Comparison of ENCODE assay signal across 16 cellular contexts in genomic region chr4:85448880-85449763, GRCh38. TPM values are rescaled to one million over a fixed set of nuclear protein-coding genes. Genes with fewer than 3 reads are reported as not detected.
DNase-seq lines count a peak whose midpoint lies in the region; ATAC-seq, FAIRE-seq and TF ChIP-seq lines count a peak whose summit lies in the region.
"Had no signal": no experiment of that assay in that cellular context is flagged by ENCODE, and none has a peak within 500 bp of the region (broad histone marks: within the 10 kb centered on the region; RNA-seq: fewer than 3 reads in every experiment).

No MANE protein-coding gene starts in this region.

- no peak for FAIRE-seq in GM12878 (lab: Jason Lieb, UNC)
- FAIRE-seq: D721Med had no signal

- SMC1A ChIA-PET in GM12878 (lab: Charles Lee; ENCODE audit: uncharacterized antibody, unreplicated experiment) = interaction anchor here (1.2 kb wide), 1 partner anchor 42 kb away, joined by 4 read pairs; no protein-coding TSS in a partner anchor

- POLR2A ChIA-PET in GM12878 (lab: Charles Lee) = no interaction called here
- POLR2A ChIA-PET in CD4-positive, alpha-beta T cell (lab: Charles Lee) = no interaction called here
- POLR2A ChIA-PET in activated CD8-positive, alpha-beta T cell treated with anti-CD3 and anti-CD28 coated beads, Interleukin-2, amount 10 ng/mL, durations not matched to agents 7 days and 5 days (lab: Charles Lee) = interaction anchor here (0.6 kb wide), 1 partner anchor 451 kb away, joined by 3 read pairs; no protein-coding TSS in a partner anchor

- in situ Hi-C loops in GM12878 (cut with MboI) = no loop called here

- no peak overlapping the region for H3K27ac ChIP-seq in GM12878 (ENCODE audit: control insufficient read depth, insufficient read depth)
- H3K27ac ChIP-seq in CD4-positive, alpha-beta T cell (ENCODE audit: low read depth, low read length) = no peak overlapping the region

- H3K4me1 ChIP-seq in GM12878 (ENCODE audit: control insufficient read depth, insufficient read depth, low read length) = no peaks in the 10 kb centered on the region

- H3K27ac Mint-ChIP-seq in CD4-positive, alpha-beta T cell = no peak overlapping the region
- no peak overlapping the region for H3K27ac Mint-ChIP-seq in activated CD8-positive, alpha-beta T cell treated with anti-CD3 and anti-CD28 coated beads, Interleukin-2, amount 10 ng/mL, durations not matched to agents 7 days and 5 days
- H3K27ac Mint-ChIP-seq: naive thymus-derived CD8-positive, alpha-beta T cell; type B pancreatic cell had no signal

- TF ChIP-seq RAD21 in GM12878 (IDR thresholded peaks at IDR 0.05; ENCODE audit: insufficient read depth, low read depth, low read length) = no peak

- H3K4me1 Mint-ChIP-seq in CD4-positive, alpha-beta T cell (ENCODE audit: low read depth) = no peaks in the 10 kb centered on the region
- no peaks in the 10 kb centered on the region for H3K4me1 Mint-ChIP-seq in activated CD8-positive, alpha-beta T cell treated with anti-CD3 and anti-CD28 coated beads, Interleukin-2, amount 10 ng/mL, durations not matched to agents 7 days and 5 days (ENCODE audit: low read depth)

- no peak overlapping the region for H3K4me2 ChIP-seq in GM12878 (ENCODE audit: control insufficient read depth, insufficient read depth)

- no peak for DNase-seq in GM12878 (ENCODE audit: low read depth, low spot score)
- no peak for DNase-seq in erythroblast (lab: John Stamatoyannopoulos, UW)
- no peak for DNase-seq in CD4-positive, alpha-beta T cell
- DNase-seq in activated CD8-positive, alpha-beta T cell treated with anti-CD3 and anti-CD28 coated beads, Interleukin-2, amount 10 ng/mL, durations not matched to agents 7 days and 5 days = no peak
- DNase-seq: activated naive CD4-positive, alpha-beta T cell treated with Interleukin-2 at 50 U/mL for 16 hours; naive thymus-derived CD8-positive, alpha-beta T cell; NK-92 treated with Interleukin-12 subunit alpha and Interleukin-12 subunit beta, amount 100 ng/mL, for 24 hours; right cardiac atrium; stimulated activated CD4-positive, alpha-beta T cell treated with anti-CD3 and anti-CD28 coated beads, Interleukin-2, amount 100 ng/mL, for 48 hours had no signal

- no peak for TF ChIP-seq EP300 in GM12878 (IDR thresholded peaks at IDR 0.05; ENCODE audit: borderline replicate concordance in 1 of 2, control insufficient read depth in 1 of 2, low read depth in 2 of 2, low read length in 2 of 2)

- no peaks in the 10 kb centered on the region for H3K36me3 Mint-ChIP-seq in CD4-positive, alpha-beta T cell (ENCODE audit: low read depth)
- no peaks in the 10 kb centered on the region for H3K36me3 Mint-ChIP-seq in activated CD8-positive, alpha-beta T cell treated with anti-CD3 and anti-CD28 coated beads, Interleukin-2, amount 10 ng/mL, durations not matched to agents 7 days and 5 days (ENCODE audit: low read depth)
- H3K36me3 Mint-ChIP-seq: naive thymus-derived CD8-positive, alpha-beta T cell; type B pancreatic cell had no signal

- BruUV-seq in GM12878 (replicated peaks; lab: Mats Ljungman, UMichigan) = no TSS peak

- no peaks in the 10 kb centered on the region for H4K20me1 ChIP-seq in GM12878 (ENCODE audit: control insufficient read depth, insufficient read depth)

- no peak overlapping the region for H3K4me3 Mint-ChIP-seq in CD4-positive, alpha-beta T cell
- no peak overlapping the region for H3K4me3 Mint-ChIP-seq in activated CD8-positive, alpha-beta T cell treated with anti-CD3 and anti-CD28 coated beads, Interleukin-2, amount 10 ng/mL, durations not matched to agents 7 days and 5 days
- H3K4me3 Mint-ChIP-seq: type B pancreatic cell had no signal

- TF ChIP-seq POLR2A in GM12878 (IDR thresholded peaks at IDR 0.05; ENCODE audit: low read depth, low read length) (no peak), erythroblast (IDR thresholded peaks at IDR 0.05; ENCODE audit: low read length) (no peak)

- no peak overlapping the region for H3K4me3 ChIP-seq in GM12878

- 29% methylated on average over 5 of the region's 5 CpGs for WGBS in GM12878 (ENCODE audit: insufficient coverage, insufficient replicate concordance, low lambda C conversion rate, missing lambda C conversion rate)

- H3K9ac ChIP-seq in GM12878 (ENCODE audit: control insufficient read depth, insufficient read depth, low read length) = no peak overlapping the region

- H2AFZ ChIP-seq in GM12878 (ENCODE audit: control insufficient read depth, low read depth, low read length) = no peak overlapping the region

- H3K9me3 Mint-ChIP-seq in CD4-positive, alpha-beta T cell = no peaks in the 10 kb centered on the region
- H3K9me3 Mint-ChIP-seq in activated CD8-positive, alpha-beta T cell treated with anti-CD3 and anti-CD28 coated beads, Interleukin-2, amount 10 ng/mL, durations not matched to agents 7 days and 5 days (ENCODE audit: insufficient read depth) = no peaks in the 10 kb centered on the region
- H3K9me3 Mint-ChIP-seq: naive thymus-derived CD8-positive, alpha-beta T cell; type B pancreatic cell had no signal

- H3K79me2 ChIP-seq in GM12878 (ENCODE audit: control insufficient read depth, insufficient read depth, low read length) = no peaks in the 10 kb centered on the region

- TF ChIP-seq CTCF in GM12878 (IDR thresholded peaks at IDR 0.05 in 2 of 3, conservative IDR thresholded peaks at IDR 0.05 in 1 of 3; ENCODE audit: control insufficient read depth in 2 of 3, extremely low read depth in 1 of 3, insufficient read depth in 1 of 3, low read depth in 3 of 3, low read length in 3 of 3) = no peak
- TF ChIP-seq CTCF in CD4-positive, alpha-beta T cell (IDR thresholded peaks at IDR 0.05) = no peak

- no peaks in the 10 kb centered on the region for H3K9me3 ChIP-seq in GM12878 (replicated peaks; ENCODE audit: control insufficient read depth, insufficient read depth, low read length)
- no peaks in the 10 kb centered on the region for H3K9me3 ChIP-seq in CD4-positive, alpha-beta T cell (ENCODE audit: control insufficient read depth, low read length)

- peak; percentile 36 for ATAC-seq in GM18520 (IDR thresholded peaks at IDR 0.05; ENCODE audit: unreplicated experiment)
- ATAC-seq in GM21447 (IDR thresholded peaks at IDR 0.05; ENCODE audit: unreplicated experiment) = peak; percentile 48
- peak; percentile 80 for ATAC-seq in HG03175 (IDR thresholded peaks at IDR 0.05; ENCODE audit: unreplicated experiment)
- ATAC-seq in GM12878 = no peak; the same call in 1 of the 3 replicates
- no peak for ATAC-seq in GM21526 (IDR thresholded peaks at IDR 0.05; ENCODE audit: low FRiP score, unreplicated experiment)
- ATAC-seq in CD4-positive, alpha-beta T cell (ENCODE audit: poor library complexity) = no peak
- no peak for ATAC-seq in activated CD8-positive, alpha-beta T cell treated with anti-CD3 and anti-CD28 coated beads, Interleukin-2, amount 10 ng/mL, durations not matched to agents 7 days and 5 days
- ATAC-seq: naive thymus-derived CD8-positive, alpha-beta T cell; right cardiac atrium had no signal

- H3K36me3 ChIP-seq in GM12878 (ENCODE audit: control insufficient read depth in 2 of 2, insufficient read depth in 2 of 2, low read length in 1 of 2) = no peaks in the 10 kb centered on the region

- no peaks in the 10 kb centered on the region for H3K27me3 Mint-ChIP-seq in CD4-positive, alpha-beta T cell
- H3K27me3 Mint-ChIP-seq in activated CD8-positive, alpha-beta T cell treated with anti-CD3 and anti-CD28 coated beads, Interleukin-2, amount 10 ng/mL, durations not matched to agents 7 days and 5 days (ENCODE audit: low read depth) = no peaks in the 10 kb centered on the region
- H3K27me3 Mint-ChIP-seq: type B pancreatic cell had no signal

- RAD21 ChIA-PET in GM12878 (lab: Charles Lee; ENCODE audit: unreplicated experiment) = no interaction called here

- CTCF ChIA-PET in GM12878 (lab: Yijun Ruan, JAX) = no interaction called here
- CTCF ChIA-PET in CD4-positive, alpha-beta T cell (lab: Charles Lee) = no interaction called here
- CTCF ChIA-PET in activated CD8-positive, alpha-beta T cell treated with anti-CD3 and anti-CD28 coated beads, Interleukin-2, amount 10 ng/mL, durations not matched to agents 7 days and 5 days (lab: Charles Lee) = no interaction called here

- intact Hi-C loops in GM12878 (cut with micrococcal nuclease; ENCODE audit: unreplicated experiment) = no loop called here
- intact Hi-C loops in CD4-positive, alpha-beta T cell (cut with DNase I, micrococcal nuclease) = no loop called here

- H3K27me3 ChIP-seq in GM12878 (replicated peaks in 1 of 2; ENCODE audit: control insufficient read depth in 2 of 2, insufficient read depth in 2 of 2, low read length in 1 of 2) = no peaks in the 10 kb centered on the region
- no peaks in the 10 kb centered on the region for H3K27me3 ChIP-seq in CD4-positive, alpha-beta T cell (ENCODE audit: control insufficient read depth, insufficient read depth, low read length)

RNA-seq across cellular contexts. Expression of gene ARHGAP24, which starts 25.8 kb away (rescaled TPM):
- 2.3 and 4.2 TPM in 2 replicates for total RNA-seq in GM12878 (2013; cell fraction: nucleolus; rRNA removed)
- total RNA-seq in GM12878 (2014; rRNA removed) = 0.38 and 0.73 TPM in 2 replicates
- total RNA-seq in GM12878 (2014; rRNA removed; fragmentation: Illumina TruSeq; extraction: Trizol) = 0.78 and 0.85 TPM in 2 replicates
- 0.56 and 0.61 TPM in 2 replicates for total RNA-seq in GM12878 (2021)
- polyA plus RNA-seq in GM12878 (2011; ENCODE audit: low read depth) = 1.4 TPM
- polyA plus RNA-seq in GM12878 (2011; rRNA removed) = 4.2 TPM in 2 replicates
- polyA plus RNA-seq in GM12878 (2011; cell fraction: cytosol; rRNA removed) = 1.8 and 1.9 TPM in 2 replicates
- polyA plus RNA-seq in GM12878 (2011; cell fraction: nucleus; rRNA removed) = 3.3 and 3.4 TPM in 2 replicates
- 0.95 and 1.6 TPM in 2 replicates for polyA plus RNA-seq in GM12878 (2012)
- polyA plus RNA-seq in GM12878 (2014; fragmentation: Illumina TruSeq; extraction: Trizol) = 0.22 and 0.47 TPM in 2 replicates
- polyA plus RNA-seq in GM12878 (2014; fragmentation: Nextera tagmentation; extraction: Ambion mirVana) = under 1 TPM; 0.10 to 0.35 TPM
- polyA plus RNA-seq in GM12878 (2014; rRNA removed) = 0.24 and 0.73 TPM in 2 replicates
- under 1 TPM; 0.15 to 0.35 TPM for polyA plus RNA-seq in GM12878 (2016; fragmentation: Nextera tagmentation; extraction: Ambion mirVana)
- polyA minus RNA-seq in GM12878 (2011; rRNA and poly(A)+ RNA removed) = 10.0 and 17.3 TPM in 2 replicates
- polyA minus RNA-seq in GM12878 (2011; cell fraction: cytosol; rRNA and poly(A)+ RNA removed) = 2.8 and 3.2 TPM in 2 replicates
- polyA minus RNA-seq in GM12878 (2011; cell fraction: nucleus; rRNA and poly(A)+ RNA removed) = 19.0 and 29.4 TPM in 2 replicates
- under 1 TPM; 0.30 to 0.53 TPM for total RNA-seq in CD4-positive, alpha-beta T cell
- total RNA-seq in activated CD8-positive, alpha-beta T cell treated with anti-CD3 and anti-CD28 coated beads, Interleukin-2, amount 10 ng/mL, durations not matched to agents 7 days and 5 days = not detected
- total RNA-seq: activated CD8-positive, alpha-beta memory T cell treated with anti-CD3 and anti-CD28 coated beads for 36 hours had no signal
- polyA plus RNA-seq: naive thymus-derived CD8-positive, alpha-beta T cell had no signal

Comparison
In these comparisons a context has a peak if more than half of its experiments do, and no peak if none do; other contexts are left out.
1. ATAC-seq: peak in GM18520 (single experiment), GM21447 (single experiment) and HG03175 (single experiment); none in GM12878 (single experiment), GM21526 (single experiment), CD4-positive, alpha-beta T cell (single experiment) and activated CD8-positive, alpha-beta T cell treated with anti-CD3 and anti-CD28 coated beads, Interleukin-2, amount 10 ng/mL, durations not matched to agents 7 days and 5 days (single experiment).